8 cellular contexts compared by ENCODE assay signal in the genomic region with DNA sequence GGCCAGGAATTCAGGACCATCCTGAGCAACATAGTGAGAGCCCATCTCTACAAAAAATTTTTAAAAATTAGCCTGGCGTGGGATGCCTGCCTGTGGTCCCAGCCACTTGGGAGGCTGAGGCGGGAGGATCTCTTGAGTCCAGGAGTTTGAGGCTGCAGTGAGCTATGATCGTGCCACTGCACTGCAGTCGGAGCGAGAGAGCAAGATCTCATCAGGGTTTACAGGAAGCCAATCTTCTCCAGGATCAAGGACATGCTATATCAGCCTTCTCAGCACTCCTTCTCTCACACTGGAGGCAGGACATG. TPM values are rescaled to one million over a fixed set of nuclear protein-coding genes. Genes with fewer than 3 reads are reported as not detected.
DNase-seq lines count a peak whose midpoint lies in the region; ATAC-seq, FAIRE-seq and TF ChIP-seq lines count a peak whose summit lies in the region.

No MANE protein-coding gene starts in this region.

- H3K27me3 ChIP-seq in GM12878 (replicated peaks in 1 of 2; ENCODE audit: control insufficient read depth in 2 of 2, insufficient read depth in 2 of 2, low read length in 1 of 2), result no peaks in the 10 kb centered on the region
- H3K27me3 ChIP-seq in mononuclear cell (ENCODE audit: insufficient read depth, low read length), result no peaks in the 10 kb centered on the region
- H3K27me3 ChIP-seq in vagina, result no peaks in the 10 kb centered on the region

- no peak for FAIRE-seq in GM12878 (lab: Jason Lieb, UNC)

- H3K9ac ChIP-seq in GM12878 (ENCODE audit: control insufficient read depth, insufficient read depth, low read length), result peak overlapping the region; percentile 28; the same call in 1 of the 2 replicates

- H3K4me1 ChIP-seq in GM12878 (ENCODE audit: control insufficient read depth, insufficient read depth, low read length), result peaks cover 26% of the 10 kb centered on the region
- H3K4me1 ChIP-seq in mononuclear cell (ENCODE audit: insufficient read depth, low read length), result peaks cover 51% of the 10 kb centered on the region
- peaks cover 80% of the 10 kb centered on the region for H3K4me1 ChIP-seq in vagina

- in situ Hi-C loops in GM12878 (cut with MboI), result no loop called here

- no peaks in the 10 kb centered on the region for H3K27me3 Mint-ChIP-seq in stimulated activated naive CD8-positive, alpha-beta T cell treated with anti-CD3 and anti-CD28 coated beads, Interleukin-15, Interleukin-2, amounts not matched to agents 100 ng/mL and 50 ng/mL, for 24 hours

- SMC1A ChIA-PET in GM12878 (lab: Charles Lee; ENCODE audit: uncharacterized antibody, unreplicated experiment), result interaction anchor here (5.3 kb wide), 1 partner anchor 15 kb away, joined by 28 read pairs; no protein-coding TSS in a partner anchor

- POLR2A ChIA-PET in GM12878 (lab: Charles Lee), result interaction anchor here (3.0 kb wide), 1 partner anchor 13 kb away, joined by 44 read pairs; no protein-coding TSS in a partner anchor

- H3K4me2 ChIP-seq in GM12878 (ENCODE audit: control insufficient read depth, insufficient read depth), result peak overlapping the region; percentile 74

- H3K36me3 Mint-ChIP-seq in stimulated activated naive CD8-positive, alpha-beta T cell treated with anti-CD3 and anti-CD28 coated beads, Interleukin-15, Interleukin-2, amounts not matched to agents 100 ng/mL and 50 ng/mL, for 24 hours (ENCODE audit: low read depth), result peaks cover 3% of the 10 kb centered on the region

- BruUV-seq in GM12878 (replicated peaks; lab: Mats Ljungman, UMichigan), result no TSS peak

- H3K36me3 ChIP-seq in GM12878 (ENCODE audit: control insufficient read depth in 2 of 2, insufficient read depth in 2 of 2, low read length in 1 of 2) (no peaks in the 10 kb centered on the region; a peak in 2 of 4 replicates), vagina (no peaks in the 10 kb centered on the region)

- no peaks in the 10 kb centered on the region for H3K9me3 Mint-ChIP-seq in stimulated activated naive CD8-positive, alpha-beta T cell treated with anti-CD3 and anti-CD28 coated beads, Interleukin-15, Interleukin-2, amounts not matched to agents 100 ng/mL and 50 ng/mL, for 24 hours

- no peak for TF ChIP-seq POLR2A in GM12878 (IDR thresholded peaks at IDR 0.05; ENCODE audit: low read depth, low read length)
- TF ChIP-seq POLR2A in vagina (IDR thresholded peaks at IDR 0.05), result no peak

- peaks cover 2% of the 10 kb centered on the region; the same call in 1 of the 2 replicates for H4K20me1 ChIP-seq in GM12878 (ENCODE audit: control insufficient read depth, insufficient read depth)

- peak overlapping the region; percentile 58 for H3K27ac Mint-ChIP-seq in stimulated activated naive CD8-positive, alpha-beta T cell treated with anti-CD3 and anti-CD28 coated beads, Interleukin-15, Interleukin-2, amounts not matched to agents 100 ng/mL and 50 ng/mL, for 24 hours

- 52% methylated on average over 5 of the region's 5 CpGs for WGBS in GM12878 (ENCODE audit: insufficient coverage, insufficient replicate concordance, low lambda C conversion rate, missing lambda C conversion rate)

- peak overlapping the region; percentile 70 for H3K4me3 Mint-ChIP-seq in stimulated activated naive CD8-positive, alpha-beta T cell treated with anti-CD3 and anti-CD28 coated beads, Interleukin-15, Interleukin-2, amounts not matched to agents 100 ng/mL and 50 ng/mL, for 24 hours

- TF ChIP-seq EP300 in GM12878 (IDR thresholded peaks at IDR 0.05; ENCODE audit: borderline replicate concordance in 1 of 2, control insufficient read depth in 1 of 2, low read depth in 2 of 2, low read length in 2 of 2), result no peak

- CTCF ChIA-PET in GM12878 (lab: Yijun Ruan, JAX), result interaction anchor here (0.6 to 5.0 kb wide), 7 partner anchors 11 to 548 kb away, joined by 3 to 36 read pairs (median 13); a partner anchor contains a TSS

- no peaks in the 10 kb centered on the region for H3K9me3 ChIP-seq in GM12878 (replicated peaks; ENCODE audit: control insufficient read depth, insufficient read depth, low read length)
- no peaks in the 10 kb centered on the region for H3K9me3 ChIP-seq in mononuclear cell (ENCODE audit: low read depth, low read length)
- H3K9me3 ChIP-seq in vagina, result no peaks in the 10 kb centered on the region

- H3K27ac ChIP-seq in GM12878 (ENCODE audit: control insufficient read depth, insufficient read depth) (peak overlapping the region; percentile 45; the same call in 1 of the 2 replicates), vagina (peak overlapping the region; percentile 82)

- RAD21 ChIA-PET in GM12878 (lab: Charles Lee; ENCODE audit: unreplicated experiment), result interaction anchor here (0.8 to 2.8 kb wide), 2 partner anchors 14 to 19 kb away, joined by 3 to 17 read pairs; no protein-coding TSS in a partner anchor

- peaks cover 35% of the 10 kb centered on the region for H3K79me2 ChIP-seq in GM12878 (ENCODE audit: control insufficient read depth, insufficient read depth, low read length)

- no peak for DNase-seq in stimulated activated naive CD8-positive, alpha-beta T cell treated with anti-CD3 and anti-CD28 coated beads, Interleukin-15, Interleukin-2, amounts not matched to agents 100 U/mL and 50 U/mL, for 24 hours
- DNase-seq in GM12878 (ENCODE audit: low read depth, low spot score), result no peak
- DNase-seq in vagina (ENCODE audit: extremely low spot score in 2 of 2), result no peak
- DNase-seq in SKM-1 (lab: John Stamatoyannopoulos, UW; ENCODE audit: unreplicated experiment), result no peak
- DNase-seq in AML-193 (lab: John Stamatoyannopoulos, UW), result no peak
- no peak for DNase-seq in CD1c-positive myeloid dendritic cell (ENCODE audit: extremely low spot score)

- H3K4me3 ChIP-seq in GM12878 (no peak overlapping the region; the same call in 1 of the 2 replicates), mononuclear cell (ENCODE audit: low read length) (peak overlapping the region; percentile 57), vagina (peak overlapping the region; percentile 57 to 69)

- no peak for TF ChIP-seq CTCF in GM12878 (IDR thresholded peaks at IDR 0.05 in 2 of 3, conservative IDR thresholded peaks at IDR 0.05 in 1 of 3; ENCODE audit: control insufficient read depth in 2 of 3, extremely low read depth in 1 of 3, insufficient read depth in 1 of 3, low read depth in 3 of 3, low read length in 3 of 3)
- no peak for TF ChIP-seq CTCF in vagina (IDR thresholded peaks at IDR 0.05)

- H2AFZ ChIP-seq in GM12878 (ENCODE audit: control insufficient read depth, low read depth, low read length), result peak overlapping the region; percentile 88

- no peak for TF ChIP-seq RAD21 in GM12878 (IDR thresholded peaks at IDR 0.05; ENCODE audit: insufficient read depth, low read depth, low read length)

- intact Hi-C loops in GM12878 (cut with micrococcal nuclease; ENCODE audit: unreplicated experiment), result no loop called here
- intact Hi-C loops in vagina (cut with DNase I), result no loop called here

- peaks cover 50% of the 10 kb centered on the region for H3K4me1 Mint-ChIP-seq in stimulated activated naive CD8-positive, alpha-beta T cell treated with anti-CD3 and anti-CD28 coated beads, Interleukin-15, Interleukin-2, amounts not matched to agents 100 ng/mL and 50 ng/mL, for 24 hours (ENCODE audit: low read depth)

- ATAC-seq in stimulated activated naive CD8-positive, alpha-beta T cell treated with anti-CD3 and anti-CD28 coated beads, Interleukin-15, Interleukin-2, amounts not matched to agents 100 U/mL and 50 U/mL, for 24 hours, result no peak
- ATAC-seq in GM12878, result no peak

TF ChIP-seq in GM12878, 131 proteins besides CTCF, POLR2A, EP300 and RAD21 (continues in another document):
- TF ChIP-seq CBFB (IDR thresholded peaks at IDR 0.05; ENCODE audit: low read depth), result 0 out of 2 replicates have a peak, but pooled peaks have one; percentile 8

RNA-seq across cellular contexts. Expression of a gene that starts 0.5 kb away (rescaled TPM):
- total RNA-seq in GM12878 (2013; cell fraction: nucleolus; rRNA removed), result 10.3 and 11.0 TPM in 2 replicates
- total RNA-seq in GM12878 (2014; rRNA removed) (12.0 and 12.2 TPM in 2 replicates), GM12878 (2014; rRNA removed; fragmentation: Illumina TruSeq; extraction: Trizol) (4.6 TPM in 2 replicates), GM12878 (2021) (12.1 TPM in 2 replicates), mononuclear cell (2.2 TPM), vagina (15.0 TPM)
- 2.0 TPM for polyA plus RNA-seq in GM12878 (2011; ENCODE audit: low read depth)
- polyA plus RNA-seq in GM12878 (2011; rRNA removed) (2.0 and 4.2 TPM in 2 replicates), GM12878 (2014; fragmentation: Illumina TruSeq; extraction: Trizol) (1.7 and 3.2 TPM in 2 replicates), GM12878 (2014; fragmentation: Nextera tagmentation; extraction: Ambion mirVana) (under 1 TPM; 0.14 to 0.46 TPM), GM12878 (2014; rRNA removed) (12.5 and 13.6 TPM in 2 replicates), GM12878 (2016; fragmentation: Nextera tagmentation; extraction: Ambion mirVana) (10 to 100 TPM; 13.2 to 13.6 TPM)
- polyA plus RNA-seq in GM12878 (2011; cell fraction: cytosol; rRNA removed), result 6.4 and 9.0 TPM in 2 replicates
- 9.2 and 11.5 TPM in 2 replicates for polyA plus RNA-seq in GM12878 (2011; cell fraction: nucleus; rRNA removed)
- 4.7 and 5.3 TPM in 2 replicates for polyA plus RNA-seq in GM12878 (2012)
- polyA minus RNA-seq in GM12878 (2011; rRNA and poly(A)+ RNA removed), result 3.1 and 4.0 TPM in 2 replicates
- polyA minus RNA-seq in GM12878 (2011; cell fraction: cytosol; rRNA and poly(A)+ RNA removed), result 1.6 and 3.1 TPM in 2 replicates
- polyA minus RNA-seq in GM12878 (2011; cell fraction: nucleus; rRNA and poly(A)+ RNA removed), result 3.3 and 5.1 TPM in 2 replicates

RNA-seq across cellular contexts. Expression of a gene that starts 2.0 kb away (rescaled TPM):
- 88.7 and 88.9 TPM in 2 replicates for total RNA-seq in GM12878 (2013; cell fraction: nucleolus; rRNA removed)
- total RNA-seq in GM12878 (2014; rRNA removed), result 28.4 and 28.9 TPM in 2 replicates
- total RNA-seq in GM12878 (2014; rRNA removed; fragmentation: Illumina TruSeq; extraction: Trizol), result 17.8 and 18.8 TPM in 2 replicates
- total RNA-seq in GM12878 (2021), result 91.5 and 95.5 TPM in 2 replicates
- 26.0 TPM for polyA plus RNA-seq in GM12878 (2011; ENCODE audit: low read depth)
- 7.6 and 13.6 TPM in 2 replicates for polyA plus RNA-seq in GM12878 (2011; rRNA removed)
- polyA plus RNA-seq in GM12878 (2011; cell fraction: cytosol; rRNA removed), result 21.8 and 24.5 TPM in 2 replicates
- polyA plus RNA-seq in GM12878 (2011; cell fraction: nucleus; rRNA removed), result 50.9 and 65.9 TPM in 2 replicates
- 58.4 and 60.6 TPM in 2 replicates for polyA plus RNA-seq in GM12878 (2012)
- 15.0 and 32.7 TPM in 2 replicates for polyA plus RNA-seq in GM12878 (2014; fragmentation: Illumina TruSeq; extraction: Trizol)
- polyA plus RNA-seq in GM12878 (2014; fragmentation: Nextera tagmentation; extraction: Ambion mirVana), result 10 to 100 TPM in 1 of 2 experiments, 1 to 10 TPM in 1; 8.5 to 14.2 TPM
- 34.2 and 45.3 TPM in 2 replicates for polyA plus RNA-seq in GM12878 (2014; rRNA removed)
- polyA plus RNA-seq in GM12878 (2016; fragmentation: Nextera tagmentation; extraction: Ambion mirVana), result 10 to 100 TPM; 54.0 to 60.0 TPM
- polyA minus RNA-seq in GM12878 (2011; rRNA and poly(A)+ RNA removed), result 20.8 and 38.7 TPM in 2 replicates
- polyA minus RNA-seq in GM12878 (2011; cell fraction: cytosol; rRNA and poly(A)+ RNA removed), result 30.0 and 41.2 TPM in 2 replicates
- 18.5 and 37.6 TPM in 2 replicates for polyA minus RNA-seq in GM12878 (2011; cell fraction: nucleus; rRNA and poly(A)+ RNA removed)
- 23.1 TPM for total RNA-seq in mononuclear cell
- total RNA-seq in vagina, result 107 TPM
